26 cellular contexts compared by ENCODE assay signal in the genomic region with DNA sequence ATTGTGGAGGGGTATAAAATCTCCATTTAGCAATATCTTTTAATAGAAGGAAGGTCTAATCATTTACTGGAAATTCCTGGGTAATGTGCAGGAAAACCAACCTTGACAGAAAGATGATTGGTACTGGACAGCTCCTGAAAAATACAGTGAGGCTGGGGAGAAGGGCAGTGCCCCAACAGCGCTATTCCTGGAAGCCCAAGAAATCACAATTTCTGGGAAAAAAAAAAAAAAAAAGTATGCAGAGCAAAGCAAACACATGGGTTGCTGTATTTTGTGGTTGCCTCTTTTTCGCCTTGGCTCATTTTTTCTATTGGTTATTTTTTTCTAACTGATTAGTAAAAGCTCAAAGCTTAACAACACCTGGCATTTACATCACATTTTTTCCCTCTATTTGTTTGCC.
"Had no signal": no experiment of that assay in that cellular context is flagged by ENCODE, and none has a peak within 500 bp of the region (broad histone marks: within the 10 kb centered on the region; RNA-seq: fewer than 3 reads in every experiment).

No MANE protein-coding gene starts in this region.

- H3K36me3 Mint-ChIP-seq: activated CD8-positive, alpha-beta memory T cell treated with anti-CD3 and anti-CD28 coated beads, Interleukin-2, amount 10 ng/mL, durations not matched to agents 7 days and 5 days; activated naive CD4-positive, alpha-beta T cell treated with anti-CD3 and anti-CD28 coated beads, Interleukin-2, amount 50 U/mL, for 24 hours; brain; WTC11 had no signal

- FAIRE-seq: colon had no signal

- H3K4me1 ChIP-seq: ascending aorta, Peyer's patch had no signal

- H3K4me1 Mint-ChIP-seq: activated CD8-positive, alpha-beta memory T cell treated with anti-CD3 and anti-CD28 coated beads, Interleukin-2, amount 10 ng/mL, durations not matched to agents 7 days and 5 days; activated naive CD4-positive, alpha-beta T cell treated with anti-CD3 and anti-CD28 coated beads, Interleukin-2, amount 50 U/mL, for 24 hours had no signal

- H3K27ac ChIP-seq: ascending aorta, Peyer's patch, RWPE1, SJCRH30 had no signal

- H3K9me3 ChIP-seq: ascending aorta, Peyer's patch had no signal

- H3K36me3 ChIP-seq: ascending aorta, Peyer's patch, SJCRH30 had no signal

- H3K4me3 ChIP-seq: ascending aorta, Peyer's patch, SJCRH30 had no signal

- H3K27me3 ChIP-seq: ascending aorta, Peyer's patch, SJCRH30 had no signal

- H3K4me3 Mint-ChIP-seq: activated CD8-positive, alpha-beta memory T cell treated with anti-CD3 and anti-CD28 coated beads, Interleukin-2, amount 10 ng/mL, durations not matched to agents 7 days and 5 days; activated naive CD4-positive, alpha-beta T cell treated with anti-CD3 and anti-CD28 coated beads, Interleukin-2, amount 50 U/mL, for 24 hours; activated T-cell treated with anti-CD3 and anti-CD28 coated beads, Interleukin-2, amount 50 U/mL, for 24 hours; activated T-helper 1 cell treated with anti-CD3 and anti-CD28 coated beads, Interleukin-12 subunit alpha, Interleukin-12 subunit beta, Interleukin-2, Interleukin-4 antibody, amounts not matched to agents 30 ng/mL and 10 ng/mL and 1 ng/mL, durations not matched to agents 14 hours and 24 hours and 36 hours; brain; T-helper 1 cell treated with Interleukin-12 subunit alpha and Interleukin-12 subunit beta and Interleukin-4 antibody, amounts not matched to agents 30 μg/mL and 1 μg/mL, for 36 hours; WTC11 had no signal

- DNase-seq: activated CD4-positive, alpha-beta T cell treated with anti-CD3 and anti-CD28 coated beads for 48 hours; activated CD4-positive, alpha-beta T cell treated with anti-CD3 and anti-CD28 coated beads, Interleukin-2, amount 50 U/mL, for 4 hours; activated CD4-positive, CD25-positive, alpha-beta regulatory T cell treated with anti-CD3 and anti-CD28 coated beads, Interleukin-2, amount 50 U/mL, for 72 hours; activated CD8-positive, alpha-beta memory T cell treated with anti-CD3 and anti-CD28 coated beads, Interleukin-2, amount 10 ng/mL, durations not matched to agents 7 days and 5 days; activated effector memory CD4-positive, alpha-beta T cell treated with Interleukin-2 at 50 U/mL for 16 hours; activated naive CD4-positive, alpha-beta T cell; activated T-cell treated with anti-CD3 and anti-CD28 coated beads, Interleukin-2, amount 50 U/mL, for 24 hours; cerebellar nuclear complex; MM.1S; NCI-H1105; NCI-H1436; NCI-H1694 treated with DMSO at 0.1 percent for 48 hours; NCI-H2029 treated with DMSO at 0.1 percent for 48 hours; NCI-H510A treated with DMSO at 0.1 percent for 48 hours; NK-92 treated with Interleukin-12 subunit alpha and Interleukin-12 subunit beta, amount 100 ng/mL, for 24 hours; Peyer's patch; Right ventricle myocardium superior; SJCRH30 had no signal

- H3K9me3 Mint-ChIP-seq: activated naive CD4-positive, alpha-beta T cell treated with anti-CD3 and anti-CD28 coated beads, Interleukin-2, amount 50 U/mL, for 24 hours; activated T-cell treated with anti-CD3 and anti-CD28 coated beads, Interleukin-2, amount 50 U/mL, for 24 hours; activated T-helper 1 cell treated with anti-CD3 and anti-CD28 coated beads, Interleukin-12 subunit alpha, Interleukin-12 subunit beta, Interleukin-2, Interleukin-4 antibody, amounts not matched to agents 30 ng/mL and 10 ng/mL and 1 ng/mL, durations not matched to agents 14 hours and 24 hours and 36 hours; T-helper 1 cell treated with Interleukin-12 subunit alpha and Interleukin-12 subunit beta and Interleukin-4 antibody, amounts not matched to agents 30 μg/mL and 1 μg/mL, for 36 hours; WTC11 had no signal

- H3K27ac Mint-ChIP-seq: activated CD8-positive, alpha-beta memory T cell treated with anti-CD3 and anti-CD28 coated beads, Interleukin-2, amount 10 ng/mL, durations not matched to agents 7 days and 5 days; activated naive CD4-positive, alpha-beta T cell treated with anti-CD3 and anti-CD28 coated beads, Interleukin-2, amount 50 U/mL, for 24 hours; activated T-cell treated with anti-CD3 and anti-CD28 coated beads, Interleukin-2, amount 50 U/mL, for 24 hours; activated T-helper 1 cell treated with anti-CD3 and anti-CD28 coated beads, Interleukin-12 subunit alpha, Interleukin-12 subunit beta, Interleukin-2, Interleukin-4 antibody, amounts not matched to agents 30 ng/mL and 10 ng/mL and 1 ng/mL, durations not matched to agents 14 hours and 24 hours and 36 hours; T-helper 1 cell treated with Interleukin-12 subunit alpha and Interleukin-12 subunit beta and Interleukin-4 antibody, amounts not matched to agents 30 μg/mL and 1 μg/mL, for 36 hours; WTC11 had no signal

- H3K27me3 Mint-ChIP-seq: activated naive CD4-positive, alpha-beta T cell treated with anti-CD3 and anti-CD28 coated beads, Interleukin-2, amount 50 U/mL, for 24 hours; activated T-cell treated with anti-CD3 and anti-CD28 coated beads, Interleukin-2, amount 50 U/mL, for 24 hours had no signal
